In the genomic region with DNA sequence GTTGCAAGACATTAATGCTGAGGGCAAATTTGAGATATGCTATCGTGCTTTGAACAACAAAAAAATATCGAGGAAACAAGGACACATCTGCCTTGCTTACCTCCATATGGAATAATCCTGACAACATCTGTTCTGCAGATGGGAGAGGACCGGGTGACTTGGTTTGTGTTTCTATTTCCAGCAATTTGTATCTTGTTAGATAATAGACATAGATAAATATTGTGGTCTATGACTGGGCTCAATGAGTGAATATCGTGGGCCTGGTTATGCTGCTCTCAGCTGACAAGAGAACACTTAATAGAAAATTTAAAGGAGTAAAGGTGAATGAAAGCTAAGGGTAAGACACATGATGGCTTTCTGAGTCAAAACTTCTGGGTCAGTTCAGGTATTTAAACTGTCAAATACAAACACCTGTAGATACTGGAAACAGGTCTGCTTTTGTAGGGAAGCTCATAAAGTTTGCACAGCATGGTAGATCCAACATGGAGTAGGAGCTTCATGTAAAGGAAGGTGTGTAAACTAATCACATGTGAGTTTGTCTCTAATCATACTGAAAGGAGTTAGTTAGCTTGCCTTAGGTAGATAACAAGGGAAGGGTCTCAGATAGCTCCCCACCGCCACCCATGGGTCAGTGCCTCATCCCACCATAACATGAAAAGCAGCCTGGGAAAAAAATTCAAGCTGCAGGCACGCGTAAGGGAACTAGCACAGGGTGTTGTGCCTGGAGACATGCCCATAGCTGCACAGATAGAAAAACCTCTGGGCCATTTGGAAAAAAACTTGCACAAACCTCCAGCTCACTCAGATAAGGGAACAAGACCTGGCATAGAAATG, we compare ENCODE assay signal across 1 cellular context.
TF ChIP-seq lines count a peak whose summit lies in the region.

No MANE protein-coding gene starts in this region.

TF ChIP-seq in H1, 55 proteins besides CTCF, POLR2A, EP300 and RAD21 (continued from another document):
- TF ChIP-seq, protein P1, sequence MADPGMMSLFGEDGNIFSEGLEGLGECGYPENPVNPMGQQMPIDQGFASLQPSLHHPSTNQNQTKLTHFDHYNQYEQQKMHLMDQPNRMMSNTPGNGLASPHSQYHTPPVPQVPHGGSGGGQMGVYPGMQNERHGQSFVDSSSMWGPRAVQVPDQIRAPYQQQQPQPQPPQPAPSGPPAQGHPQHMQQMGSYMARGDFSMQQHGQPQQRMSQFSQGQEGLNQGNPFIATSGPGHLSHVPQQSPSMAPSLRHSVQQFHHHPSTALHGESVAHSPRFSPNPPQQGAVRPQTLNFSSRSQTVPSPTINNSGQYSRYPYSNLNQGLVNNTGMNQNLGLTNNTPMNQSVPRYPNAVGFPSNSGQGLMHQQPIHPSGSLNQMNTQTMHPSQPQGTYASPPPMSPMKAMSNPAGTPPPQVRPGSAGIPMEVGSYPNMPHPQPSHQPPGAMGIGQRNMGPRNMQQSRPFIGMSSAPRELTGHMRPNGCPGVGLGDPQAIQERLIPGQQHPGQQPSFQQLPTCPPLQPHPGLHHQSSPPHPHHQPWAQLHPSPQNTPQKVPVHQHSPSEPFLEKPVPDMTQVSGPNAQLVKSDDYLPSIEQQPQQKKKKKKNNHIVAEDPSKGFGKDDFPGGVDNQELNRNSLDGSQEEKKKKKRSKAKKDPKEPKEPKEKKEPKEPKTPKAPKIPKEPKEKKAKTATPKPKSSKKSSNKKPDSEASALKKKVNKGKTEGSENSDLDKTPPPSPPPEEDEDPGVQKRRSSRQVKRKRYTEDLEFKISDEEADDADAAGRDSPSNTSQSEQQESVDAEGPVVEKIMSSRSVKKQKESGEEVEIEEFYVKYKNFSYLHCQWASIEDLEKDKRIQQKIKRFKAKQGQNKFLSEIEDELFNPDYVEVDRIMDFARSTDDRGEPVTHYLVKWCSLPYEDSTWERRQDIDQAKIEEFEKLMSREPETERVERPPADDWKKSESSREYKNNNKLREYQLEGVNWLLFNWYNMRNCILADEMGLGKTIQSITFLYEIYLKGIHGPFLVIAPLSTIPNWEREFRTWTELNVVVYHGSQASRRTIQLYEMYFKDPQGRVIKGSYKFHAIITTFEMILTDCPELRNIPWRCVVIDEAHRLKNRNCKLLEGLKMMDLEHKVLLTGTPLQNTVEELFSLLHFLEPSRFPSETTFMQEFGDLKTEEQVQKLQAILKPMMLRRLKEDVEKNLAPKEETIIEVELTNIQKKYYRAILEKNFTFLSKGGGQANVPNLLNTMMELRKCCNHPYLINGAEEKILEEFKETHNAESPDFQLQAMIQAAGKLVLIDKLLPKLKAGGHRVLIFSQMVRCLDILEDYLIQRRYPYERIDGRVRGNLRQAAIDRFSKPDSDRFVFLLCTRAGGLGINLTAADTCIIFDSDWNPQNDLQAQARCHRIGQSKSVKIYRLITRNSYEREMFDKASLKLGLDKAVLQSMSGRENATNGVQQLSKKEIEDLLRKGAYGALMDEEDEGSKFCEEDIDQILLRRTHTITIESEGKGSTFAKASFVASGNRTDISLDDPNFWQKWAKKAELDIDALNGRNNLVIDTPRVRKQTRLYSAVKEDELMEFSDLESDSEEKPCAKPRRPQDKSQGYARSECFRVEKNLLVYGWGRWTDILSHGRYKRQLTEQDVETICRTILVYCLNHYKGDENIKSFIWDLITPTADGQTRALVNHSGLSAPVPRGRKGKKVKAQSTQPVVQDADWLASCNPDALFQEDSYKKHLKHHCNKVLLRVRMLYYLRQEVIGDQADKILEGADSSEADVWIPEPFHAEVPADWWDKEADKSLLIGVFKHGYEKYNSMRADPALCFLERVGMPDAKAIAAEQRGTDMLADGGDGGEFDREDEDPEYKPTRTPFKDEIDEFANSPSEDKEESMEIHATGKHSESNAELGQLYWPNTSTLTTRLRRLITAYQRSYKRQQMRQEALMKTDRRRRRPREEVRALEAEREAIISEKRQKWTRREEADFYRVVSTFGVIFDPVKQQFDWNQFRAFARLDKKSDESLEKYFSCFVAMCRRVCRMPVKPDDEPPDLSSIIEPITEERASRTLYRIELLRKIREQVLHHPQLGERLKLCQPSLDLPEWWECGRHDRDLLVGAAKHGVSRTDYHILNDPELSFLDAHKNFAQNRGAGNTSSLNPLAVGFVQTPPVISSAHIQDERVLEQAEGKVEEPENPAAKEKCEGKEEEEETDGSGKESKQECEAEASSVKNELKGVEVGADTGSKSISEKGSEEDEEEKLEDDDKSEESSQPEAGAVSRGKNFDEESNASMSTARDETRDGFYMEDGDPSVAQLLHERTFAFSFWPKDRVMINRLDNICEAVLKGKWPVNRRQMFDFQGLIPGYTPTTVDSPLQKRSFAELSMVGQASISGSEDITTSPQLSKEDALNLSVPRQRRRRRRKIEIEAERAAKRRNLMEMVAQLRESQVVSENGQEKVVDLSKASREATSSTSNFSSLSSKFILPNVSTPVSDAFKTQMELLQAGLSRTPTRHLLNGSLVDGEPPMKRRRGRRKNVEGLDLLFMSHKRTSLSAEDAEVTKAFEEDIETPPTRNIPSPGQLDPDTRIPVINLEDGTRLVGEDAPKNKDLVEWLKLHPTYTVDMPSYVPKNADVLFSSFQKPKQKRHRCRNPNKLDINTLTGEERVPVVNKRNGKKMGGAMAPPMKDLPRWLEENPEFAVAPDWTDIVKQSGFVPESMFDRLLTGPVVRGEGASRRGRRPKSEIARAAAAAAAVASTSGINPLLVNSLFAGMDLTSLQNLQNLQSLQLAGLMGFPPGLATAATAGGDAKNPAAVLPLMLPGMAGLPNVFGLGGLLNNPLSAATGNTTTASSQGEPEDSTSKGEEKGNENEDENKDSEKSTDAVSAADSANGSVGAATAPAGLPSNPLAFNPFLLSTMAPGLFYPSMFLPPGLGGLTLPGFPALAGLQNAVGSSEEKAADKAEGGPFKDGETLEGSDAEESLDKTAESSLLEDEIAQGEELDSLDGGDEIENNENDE (IDR thresholded peaks at IDR 0.05; ENCODE audit: insufficient replicate concordance, low read length), result no peak
- TF ChIP-seq, protein P2, sequence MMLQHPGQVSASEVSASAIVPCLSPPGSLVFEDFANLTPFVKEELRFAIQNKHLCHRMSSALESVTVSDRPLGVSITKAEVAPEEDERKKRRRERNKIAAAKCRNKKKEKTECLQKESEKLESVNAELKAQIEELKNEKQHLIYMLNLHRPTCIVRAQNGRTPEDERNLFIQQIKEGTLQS (IDR thresholded peaks at IDR 0.05; ENCODE audit: insufficient read depth, low read depth, low read length), result no peak
- TF ChIP-seq SIRT6 (IDR thresholded peaks at IDR 0.05; ENCODE audit: low read length) (no peak), KDM5A (IDR thresholded peaks at IDR 0.05; ENCODE audit: low read length) (no peak), MAFK (IDR thresholded peaks at IDR 0.05; ENCODE audit: low read depth, low read length) (no peak)
